15 cellular contexts compared by ENCODE assay signal in genomic region chr15:70416851-70417250, GRCh38.
DNase-seq lines count a peak whose midpoint lies in the region; ATAC-seq, FAIRE-seq and TF ChIP-seq lines count a peak whose summit lies in the region.
"Had no signal": no experiment of that assay in that cellular context is flagged by ENCODE, and none has a peak within 500 bp of the region (broad histone marks: within the 10 kb centered on the region; RNA-seq: fewer than 3 reads in every experiment).

No MANE protein-coding gene starts in this region.

- H2AFZ ChIP-seq in neuronal stem cell (ENCODE audit: low read length) = no peak overlapping the region
- H2AFZ ChIP-seq: GM23338 had no signal

- peak; percentile 37; the same call in 1 of the 2 replicates for ATAC-seq in Panc1
- ATAC-seq: GM23338 had no signal

- peak overlapping the region; percentile 5 for H2AK5ac ChIP-seq in neuronal stem cell (ENCODE audit: low read depth, low read length)

- peak overlapping the region; percentile 1 for H3K9ac ChIP-seq in neuronal stem cell (ENCODE audit: low read depth, low read length, poor library complexity)
- H3K9ac ChIP-seq: BLaER1 had no signal

- H3K27me3 ChIP-seq in Panc1 (ENCODE audit: control insufficient read depth, insufficient read depth, low read length) (no peaks in the 10 kb centered on the region), neuronal stem cell (ENCODE audit: control insufficient read depth in 3 of 3, insufficient read depth in 3 of 3, low read depth in 1 of 3, low read length in 3 of 3) (no peaks in the 10 kb centered on the region)
- H3K27me3 ChIP-seq: BLaER1 had no signal

- H4K8ac ChIP-seq in neuronal stem cell (ENCODE audit: low read depth, low read length) = no peak overlapping the region

- no TSS peak for BruUV-seq in Panc1 (replicated peaks; lab: Mats Ljungman, UMichigan)

- intact Hi-C loops in Panc1 (cut with micrococcal nuclease; ENCODE audit: unreplicated experiment) = no loop called here

- POLR2A ChIA-PET in Panc1 (lab: Charles Lee) (no interaction called here), HEK293T (lab: Yijun Ruan, JAX) (no interaction called here)

- no peak overlapping the region for H3K4me2 ChIP-seq in neuronal stem cell (ENCODE audit: insufficient read depth, low read length, poor library complexity, severe bottlenecking)
- H3K4me2 ChIP-seq: BLaER1, GM23338 had no signal

- H3K18ac ChIP-seq in neuronal stem cell (ENCODE audit: low read length) = no peak overlapping the region

- H3K9me3 ChIP-seq in Panc1 (ENCODE audit: control insufficient read depth, insufficient read depth, low read depth, low read length) (no peaks in the 10 kb centered on the region; the same call in 1 of the 2 replicates), neuronal stem cell (replicated peaks in 1 of 2; ENCODE audit: control insufficient read depth in 2 of 2, insufficient read depth in 1 of 2, low read depth in 1 of 2, low read length in 2 of 2) (peaks cover 0 to 2% of the 10 kb centered on the region in 2 donors)
- H3K9me3 ChIP-seq: BLaER1 had no signal

- H3K14ac ChIP-seq in neuronal stem cell (ENCODE audit: low read length) = no peak overlapping the region

- H3K4me1 ChIP-seq in Panc1 (ENCODE audit: control insufficient read depth, insufficient read depth, low read length) (peaks cover 30% of the 10 kb centered on the region), neuronal stem cell (ENCODE audit: control insufficient read depth in 2 of 2, insufficient read depth in 1 of 2, low read depth in 1 of 2, low read length in 2 of 2) (peaks cover 0 to 5% of the 10 kb centered on the region in 2 donors)
- H3K4me1 ChIP-seq: BLaER1 had no signal

- H2BK5ac ChIP-seq in neuronal stem cell (ENCODE audit: low read length) = no peak overlapping the region

- peak; percentile 23 for FAIRE-seq in HTR-8/SVneo (lab: Jason Lieb, UNC)

- no peak overlapping the region for H2BK12ac ChIP-seq in neuronal stem cell (ENCODE audit: low read length)

- no peaks in the 10 kb centered on the region for H3K36me3 ChIP-seq in Panc1 (ENCODE audit: control insufficient read depth, insufficient read depth, low read length)
- H3K36me3 ChIP-seq in neuronal stem cell (replicated peaks in 1 of 2; ENCODE audit: control insufficient read depth in 2 of 2, insufficient read depth in 2 of 2, low read length in 2 of 2) = no peaks in the 10 kb centered on the region
- H3K36me3 ChIP-seq: BLaER1 had no signal

- no peak overlapping the region for H4K91ac ChIP-seq in neuronal stem cell (ENCODE audit: low read depth, low read length, poor library complexity)

- no CpG with 5 or more reads among the region's 2 CpGs for WGBS in neuronal stem cell (ENCODE audit: extremely low coverage in 2 of 2, insufficient read length in 2 of 2, insufficient replicate concordance in 1 of 2), 2 donors

- no peak overlapping the region for H3K23ac ChIP-seq in neuronal stem cell (ENCODE audit: low read depth, low read length, poor library complexity)

- DNase-seq in HTR-8/SVneo (ENCODE audit: insufficient read length, low spot score) (no peak), Panc1 (ENCODE audit: low read depth, low spot score) (no peak), kidney tubule cell (ENCODE audit: low spot score) (peak; percentile 58), neuronal stem cell (ENCODE audit: low spot score) (no peak), C1 segment of cervical spinal cord (lab: John Stamatoyannopoulos, UW) (no peak), HEK293T (ENCODE audit: extremely low spot score) (no peak), substantia nigra (lab: John Stamatoyannopoulos, UW) (no peak)
- DNase-seq: 8988T; AML-193; CD4-positive, CD25-positive, alpha-beta regulatory T cell; DMS53; GF-D8; H9 had no signal

- no peak overlapping the region; the same call in 1 of the 2 replicates for H3K27ac ChIP-seq in Panc1 (ENCODE audit: low read length)
- no peak overlapping the region for H3K27ac ChIP-seq in neuronal stem cell (replicated peaks; ENCODE audit: low read length)
- no peak overlapping the region for H3K27ac ChIP-seq in substantia nigra (ENCODE audit: low read depth, low read length, poor library complexity, severe bottlenecking)
- H3K27ac ChIP-seq: BLaER1 had no signal

- H3K4me3 ChIP-seq in Panc1 (ENCODE audit: low read depth in 2 of 2, low read length in 2 of 2) (no peak overlapping the region), neuronal stem cell (ENCODE audit: low read length in 2 of 2) (no peak overlapping the region)
- H3K4me3 ChIP-seq: BLaER1, GM23338 had no signal

- CTCF ChIA-PET in Panc1 (lab: Charles Lee) = no interaction called here
- CTCF ChIA-PET in HEK293T (lab: Yijun Ruan, JAX) = no interaction called here

- no peak overlapping the region for H2BK120ac ChIP-seq in neuronal stem cell (ENCODE audit: low read depth, low read length)

- no peaks in the 10 kb centered on the region for H3K79me1 ChIP-seq in neuronal stem cell (ENCODE audit: low read depth, low read length)

- no peak overlapping the region for H3K4ac ChIP-seq in neuronal stem cell (ENCODE audit: low read length)

- in situ Hi-C loops in Panc1 (cut with HindIII; ENCODE audit: low pct_unique_long_range_greater_than_20kb, low sequenced_read_pairs) = no loop called here

- TF ChIP-seq CTCF in Panc1 (IDR thresholded peaks at IDR 0.05) = no peak

- no peak overlapping the region for H2BK15ac ChIP-seq in neuronal stem cell (ENCODE audit: low read length)

TF ChIP-seq in HEK293T, 16 proteins besides CTCF, POLR2A, EP300 and RAD21:
- TF ChIP-seq FOXM1 (IDR thresholded peaks at IDR 0.05; ENCODE audit: borderline replicate concordance) = no peak
- TF ChIP-seq SUZ12 (IDR thresholded peaks at IDR 0.05) = no peak
- TF ChIP-seq ZNF384 (IDR thresholded peaks at IDR 0.05) = no peak
- no peak for TF ChIP-seq ELF4 (IDR thresholded peaks at IDR 0.05)
- TF ChIP-seq L3MBTL2 (conservative IDR thresholded peaks at IDR 0.05) = no peak
- no peak for TF ChIP-seq LEF1 (IDR thresholded peaks at IDR 0.05; ENCODE audit: borderline replicate concordance)
- no peak for TF ChIP-seq NFRKB (IDR thresholded peaks at IDR 0.05)
- no peak for TF ChIP-seq TARDBP (IDR thresholded peaks at IDR 0.05)
- TF ChIP-seq HDGF (IDR thresholded peaks at IDR 0.05; ENCODE audit: borderline replicate concordance) = no peak
- no peak for TF ChIP-seq SP1 (IDR thresholded peaks at IDR 0.05)
- TF ChIP-seq BHLHE40 (IDR thresholded peaks at IDR 0.05; ENCODE audit: borderline replicate concordance) = no peak
- no peak for TF ChIP-seq CTBP1 (IDR thresholded peaks at IDR 0.05; ENCODE audit: borderline replicate concordance)
- TF ChIP-seq FOXA1 (IDR thresholded peaks at IDR 0.05) = no peak
- TF ChIP-seq, protein P1, sequence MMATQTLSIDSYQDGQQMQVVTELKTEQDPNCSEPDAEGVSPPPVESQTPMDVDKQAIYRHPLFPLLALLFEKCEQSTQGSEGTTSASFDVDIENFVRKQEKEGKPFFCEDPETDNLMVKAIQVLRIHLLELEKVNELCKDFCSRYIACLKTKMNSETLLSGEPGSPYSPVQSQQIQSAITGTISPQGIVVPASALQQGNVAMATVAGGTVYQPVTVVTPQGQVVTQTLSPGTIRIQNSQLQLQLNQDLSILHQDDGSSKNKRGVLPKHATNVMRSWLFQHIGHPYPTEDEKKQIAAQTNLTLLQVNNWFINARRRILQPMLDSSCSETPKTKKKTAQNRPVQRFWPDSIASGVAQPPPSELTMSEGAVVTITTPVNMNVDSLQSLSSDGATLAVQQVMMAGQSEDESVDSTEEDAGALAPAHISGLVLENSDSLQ (IDR thresholded peaks at IDR 0.05) = no peak
- no peak for TF ChIP-seq ARNT (IDR thresholded peaks at IDR 0.05)
- no peak for TF ChIP-seq FOXK2 (IDR thresholded peaks at IDR 0.05)
